24 cellular contexts compared by ENCODE assay signal in the genomic region with DNA sequence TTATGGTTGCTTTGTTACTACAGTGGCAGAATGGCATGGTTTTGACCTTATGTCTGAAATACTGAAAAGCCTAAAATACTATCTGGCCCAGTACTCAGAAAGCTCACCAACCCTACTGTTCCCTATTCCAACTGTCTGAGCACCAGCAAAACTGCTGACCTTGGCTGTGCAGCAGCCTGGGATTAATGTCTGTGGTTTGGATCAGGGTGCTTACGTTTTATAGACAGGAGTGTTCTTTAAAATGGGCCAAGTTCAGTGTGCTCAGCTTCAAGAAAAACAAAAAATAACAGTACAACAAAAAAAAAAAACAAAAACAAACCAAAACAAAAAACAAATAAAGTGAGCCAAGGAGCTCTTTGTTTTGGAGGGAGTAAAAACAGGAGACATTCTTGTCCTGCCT. TPM values are rescaled to one million over a fixed set of nuclear protein-coding genes. Genes with fewer than 3 reads are reported as not detected.
A peak's percentile ranks its signal among the peaks of the same experiment; 100 is the strongest.
DNase-seq lines count a peak whose midpoint lies in the region; ATAC-seq, FAIRE-seq and TF ChIP-seq lines count a peak whose summit lies in the region.
"Had no signal": no experiment of that assay in that cellular context is flagged by ENCODE, and none has a peak within 500 bp of the region (broad histone marks: within the 10 kb centered on the region; RNA-seq: fewer than 3 reads in every experiment).

No MANE protein-coding gene starts in this region.

- H3K4me3 ChIP-seq in astrocyte (ENCODE audit: insufficient read depth, low read depth, low read length) (no peak overlapping the region), fibroblast of lung (replicated peaks in 1 of 4; ENCODE audit: control extremely low read depth in 1 of 4, insufficient read depth in 1 of 4, low read depth in 3 of 4, low read length in 4 of 4) (no peak overlapping the region), neural progenitor cell (no peak overlapping the region)
- H3K4me3 ChIP-seq: PC-9, SJSA1 had no signal

- H2AFZ ChIP-seq in astrocyte (ENCODE audit: low read depth, low read length): no peak overlapping the region
- no peak overlapping the region for H2AFZ ChIP-seq in fibroblast of lung (ENCODE audit: low read length)
- H2AFZ ChIP-seq in neural progenitor cell (replicated peaks): no peak overlapping the region
- H2AFZ ChIP-seq: PC-9 had no signal

- H3K36me3 Mint-ChIP-seq in astrocyte (ENCODE audit: low read depth, unreplicated experiment) (no peaks in the 10 kb centered on the region), neural progenitor cell (no peaks in the 10 kb centered on the region)

- H3K27me3 Mint-ChIP-seq in astrocyte (ENCODE audit: low read depth, unreplicated experiment) (peaks cover 2% of the 10 kb centered on the region), neural progenitor cell (ENCODE audit: insufficient read depth, low read depth) (no peaks in the 10 kb centered on the region)

- H3K9ac ChIP-seq in astrocyte (ENCODE audit: low read length) (no peak overlapping the region), fibroblast of lung (ENCODE audit: insufficient read depth, low read length) (no peak overlapping the region), neural progenitor cell (no peak overlapping the region)

- DNase-seq in M059J (ENCODE audit: low read depth) (peak; percentile 73), astrocyte (ENCODE audit: low read depth) (peak; percentile 35), fibroblast of lung (ENCODE audit: low read depth in 2 of 2) (peak; percentile 33 to 39), myocyte (ENCODE audit: low read depth) (peak; percentile 7), Right ventricle myocardium inferior (ENCODE audit: missing footprints) (no peak), OCI-M2 (lab: John Stamatoyannopoulos, UW; ENCODE audit: unreplicated experiment) (no peak), neural progenitor cell (ENCODE audit: low spot score) (no peak)
- DNase-seq: Calu3; DMS153; IMR-90; KG1; NCI-H1092; NCI-H1436 treated with DMSO at 0.1 percent for 48 hours; NCI-H1930; NCI-H2107; NCI-H446; NCI-H526; NCI-H82; NK-92 treated with Interleukin-12 subunit alpha and Interleukin-12 subunit beta, amount 100 ng/mL, for 24 hours; PC-9; Right ventricle myocardium superior had no signal

- H3F3A ChIP-seq in neural progenitor cell (ENCODE audit: low read depth): no peaks in the 10 kb centered on the region

- H3K27ac ChIP-seq in astrocyte (ENCODE audit: low read depth, low read length) (no peak overlapping the region), fibroblast of lung (ENCODE audit: insufficient read depth, low read length) (no peak overlapping the region), neural progenitor cell (no peak overlapping the region)
- H3K27ac ChIP-seq: PC-9, SJSA1 had no signal

- H3K4me3 Mint-ChIP-seq in astrocyte (ENCODE audit: unreplicated experiment) (no peak overlapping the region), neural progenitor cell (no peak overlapping the region)

- H3K9me3 ChIP-seq in astrocyte (ENCODE audit: insufficient read depth, low read depth, low read length) (no peaks in the 10 kb centered on the region), fibroblast of lung (ENCODE audit: control insufficient read depth, insufficient read depth, low read depth, low read length) (no peaks in the 10 kb centered on the region), neural progenitor cell (ENCODE audit: low read depth) (no peaks in the 10 kb centered on the region)
- H3K9me3 ChIP-seq: SJSA1 had no signal

- ATAC-seq in GM21390 (IDR thresholded peaks at IDR 0.05; ENCODE audit: unreplicated experiment): no peak
- ATAC-seq in Right ventricle myocardium inferior: no peak

- TF ChIP-seq CTCF in astrocyte (IDR thresholded peaks at IDR 0.05; ENCODE audit: insufficient read depth, low read depth, low read length) (no peak), fibroblast of lung (conservative IDR thresholded peaks at IDR 0.05 in 1 of 2, IDR thresholded peaks at IDR 0.05 in 1 of 2; ENCODE audit: low read depth in 1 of 2, low read length in 2 of 2) (no peak), neural progenitor cell (IDR thresholded peaks at IDR 0.05) (no peak)

- H3K4me1 Mint-ChIP-seq in astrocyte (ENCODE audit: low read depth, unreplicated experiment) (no peaks in the 10 kb centered on the region), neural progenitor cell (no peaks in the 10 kb centered on the region)

- H4K20me1 ChIP-seq in astrocyte (ENCODE audit: insufficient read depth, low read length) (no peaks in the 10 kb centered on the region), fibroblast of lung (ENCODE audit: control insufficient read depth, extremely low read depth, insufficient read depth, low read length) (no peaks in the 10 kb centered on the region), neural progenitor cell (ENCODE audit: low read depth) (no peaks in the 10 kb centered on the region)

- no peak for FAIRE-seq in astrocyte (lab: Jason Lieb, UNC)
- FAIRE-seq: H54 had no signal

- H3K4me2 ChIP-seq in astrocyte (ENCODE audit: low read length) (no peak overlapping the region), fibroblast of lung (ENCODE audit: extremely low read depth, insufficient read depth, low read length) (no peak overlapping the region), neural progenitor cell (no peak overlapping the region)
- H3K4me2 ChIP-seq: PC-9 had no signal

- H3K27me3 ChIP-seq in astrocyte (ENCODE audit: insufficient read depth, low read length) (no peaks in the 10 kb centered on the region), fibroblast of lung (ENCODE audit: control insufficient read depth, insufficient read depth, low read length) (no peaks in the 10 kb centered on the region), neural progenitor cell (no peaks in the 10 kb centered on the region)
- H3K27me3 ChIP-seq: SJSA1 had no signal

- intact Hi-C loops in Right ventricle myocardium inferior (cut with DNase I): no loop called here

- H3K9me3 Mint-ChIP-seq in astrocyte (ENCODE audit: unreplicated experiment): no peaks in the 10 kb centered on the region
- H3K9me3 Mint-ChIP-seq in neural progenitor cell: peaks cover 5% of the 10 kb centered on the region

- H3K79me2 ChIP-seq in astrocyte (ENCODE audit: insufficient read depth, low read length) (no peaks in the 10 kb centered on the region), fibroblast of lung (ENCODE audit: control insufficient read depth, insufficient read depth, low read length) (no peaks in the 10 kb centered on the region), neural progenitor cell (ENCODE audit: low read depth) (no peaks in the 10 kb centered on the region)

- no peaks in the 10 kb centered on the region for H3K4me1 ChIP-seq in astrocyte (ENCODE audit: insufficient read depth, low read length)
- no peaks in the 10 kb centered on the region for H3K4me1 ChIP-seq in fibroblast of lung (ENCODE audit: control insufficient read depth, extremely low read depth, insufficient read depth, low read length)
- no peaks in the 10 kb centered on the region for H3K4me1 ChIP-seq in neural progenitor cell

- H3K36me3 ChIP-seq in astrocyte (ENCODE audit: insufficient read depth, low read length) (no peaks in the 10 kb centered on the region), fibroblast of lung (ENCODE audit: control insufficient read depth, insufficient read depth, low read length) (no peaks in the 10 kb centered on the region), neural progenitor cell (no peaks in the 10 kb centered on the region)
- H3K36me3 ChIP-seq: SJSA1 had no signal

- H3K27ac Mint-ChIP-seq in astrocyte (ENCODE audit: unreplicated experiment): no peak overlapping the region
- H3K27ac Mint-ChIP-seq in neural progenitor cell: no peak overlapping the region

RNA-seq across cellular contexts. Expression of a gene that starts 36.4 kb away (rescaled TPM):
- total RNA-seq in M059J (2014; rRNA removed; shearing (Covaris generic)): 0.42 and 0.67 TPM in 2 replicates
- total RNA-seq in astrocyte: 0.29 and 0.30 TPM in 2 replicates
- under 0.01 and 0.17 TPM in 2 replicates for total RNA-seq in fibroblast of lung
- polyA plus RNA-seq in fibroblast of lung: 0.38 and 0.75 TPM in 2 replicates
- 0.23 and 0.29 TPM in 2 replicates for polyA plus RNA-seq in fibroblast of lung (2012)
- polyA minus RNA-seq in fibroblast of lung (ENCODE audit: low replicate concordance): 0.15 TPM in 1 of 2 replicates, not detected in the other
- 0.05 and 0.08 TPM in 2 replicates for total RNA-seq in myocyte
- 0.15 TPM for polyA plus RNA-seq in myocyte (2012)
- total RNA-seq in Right ventricle myocardium inferior: 1.0 TPM
- total RNA-seq in neural progenitor cell (ENCODE audit: low replicate concordance): 0.06 TPM in 1 of 2 replicates, not detected in the other

Comparison
In these comparisons a context has a peak if more than half of its experiments do, and no peak if none do; other contexts are left out.
1. DNase-seq: peak in M059J (single experiment), astrocyte (single experiment), fibroblast of lung (2 of 2) and myocyte (single experiment); none in Right ventricle myocardium inferior (single experiment), OCI-M2 (single experiment) and neural progenitor cell (single experiment).